Comparison of ENCODE assay signal across 9 cellular contexts in genomic region chr20:49286689-49287551, GRCh38. TPM values are rescaled to one million over a fixed set of nuclear protein-coding genes. Genes with fewer than 3 reads are reported as not detected.
DNase-seq lines count a peak whose midpoint lies in the region; ATAC-seq and TF ChIP-seq lines count a peak whose summit lies in the region.
"Had no signal": no experiment of that assay in that cellular context is flagged by ENCODE, and none has a peak within 500 bp of the region (broad histone marks: within the 10 kb centered on the region; RNA-seq: fewer than 3 reads in every experiment).

No MANE protein-coding gene starts in this region.

- peaks cover 4% of the 10 kb centered on the region for H3K4me1 ChIP-seq in endodermal cell (ENCODE audit: control insufficient read depth, insufficient read depth, low read length)

- peaks cover 46% of the 10 kb centered on the region for H3K4me1 Mint-ChIP-seq in endodermal cell
- peaks cover 77% of the 10 kb centered on the region for H3K4me1 Mint-ChIP-seq in stimulated activated effector memory CD8-positive, alpha-beta T cell treated with anti-CD3 and anti-CD28 coated beads, Interleukin-12 subunit alpha, Interleukin-12 subunit beta, amount 100 ng/mL, for 72 hours

- no peak for ATAC-seq in stimulated activated effector memory CD8-positive, alpha-beta T cell treated with anti-CD3 and anti-CD28 coated beads, Interleukin-12 subunit alpha, Interleukin-12 subunit beta, amount 100 ng/mL, for 72 hours
- no peak for ATAC-seq in GM19328 (IDR thresholded peaks at IDR 0.05; ENCODE audit: unreplicated experiment)
- no peak for ATAC-seq in GM18907 (IDR thresholded peaks at IDR 0.05; ENCODE audit: unreplicated experiment)
- ATAC-seq: heart right ventricle had no signal

- H3K4me3 Mint-ChIP-seq in endodermal cell = peak overlapping the region; percentile 100
- H3K4me3 Mint-ChIP-seq in stimulated activated effector memory CD8-positive, alpha-beta T cell treated with anti-CD3 and anti-CD28 coated beads, Interleukin-12 subunit alpha, Interleukin-12 subunit beta, amount 100 ng/mL, for 72 hours = peak overlapping the region; percentile 97

- H3K27me3 ChIP-seq in endodermal cell (ENCODE audit: control insufficient read depth, insufficient read depth, low read length, poor library complexity, severe bottlenecking) = no peaks in the 10 kb centered on the region
- H3K27me3 ChIP-seq: heart right ventricle had no signal

- peak overlapping the region; percentile 98 for H3K4me3 ChIP-seq in endodermal cell (ENCODE audit: low read length)
- H3K4me3 ChIP-seq: heart right ventricle had no signal

- H3K9me3 ChIP-seq in endodermal cell (ENCODE audit: control insufficient read depth, low read length) = peaks cover 33% of the 10 kb centered on the region

- peak overlapping the region; percentile 99 for H3K9ac ChIP-seq in endodermal cell (ENCODE audit: extremely low read depth, low read length, poor library complexity, severe bottlenecking)

- H3K27ac ChIP-seq in endodermal cell (ENCODE audit: low read depth, low read length) = no peak overlapping the region

- H3K9me3 Mint-ChIP-seq in endodermal cell = peaks cover 21% of the 10 kb centered on the region
- H3K9me3 Mint-ChIP-seq in stimulated activated effector memory CD8-positive, alpha-beta T cell treated with anti-CD3 and anti-CD28 coated beads, Interleukin-12 subunit alpha, Interleukin-12 subunit beta, amount 100 ng/mL, for 72 hours = peaks cover 7% of the 10 kb centered on the region

- peak; percentile 68 for DNase-seq in activated CD8-positive, alpha-beta memory T cell treated with anti-CD3 and anti-CD28 coated beads, Interleukin-2, amount 50 U/mL, for 48 hours
- no peak for DNase-seq in activated CD8-positive, alpha-beta memory T cell treated with anti-CD3 and anti-CD28 coated beads for 24 hours
- DNase-seq in endodermal cell (peak; percentile 59), cortex of kidney (lab: John Stamatoyannopoulos, UW) (no peak)
- no peak for DNase-seq in stimulated activated effector memory CD8-positive, alpha-beta T cell treated with anti-CD3 and anti-CD28 coated beads, Interleukin-12 subunit alpha, Interleukin-12 subunit beta, amount 100 ng/mL, for 72 hours (ENCODE audit: low spot score in 2 of 2)
- DNase-seq: heart right ventricle had no signal

- H3K27ac Mint-ChIP-seq in endodermal cell = peak overlapping the region; percentile 57
- H3K27ac Mint-ChIP-seq in stimulated activated effector memory CD8-positive, alpha-beta T cell treated with anti-CD3 and anti-CD28 coated beads, Interleukin-12 subunit alpha, Interleukin-12 subunit beta, amount 100 ng/mL, for 72 hours = peak overlapping the region; percentile 100

- H3K36me3 Mint-ChIP-seq in endodermal cell (ENCODE audit: low read depth) = peaks cover 93% of the 10 kb centered on the region
- peaks cover 100% of the 10 kb centered on the region for H3K36me3 Mint-ChIP-seq in stimulated activated effector memory CD8-positive, alpha-beta T cell treated with anti-CD3 and anti-CD28 coated beads, Interleukin-12 subunit alpha, Interleukin-12 subunit beta, amount 100 ng/mL, for 72 hours

- H3K36me3 ChIP-seq in endodermal cell (ENCODE audit: control insufficient read depth, insufficient read depth, low read length) = peaks cover 100% of the 10 kb centered on the region

- TF ChIP-seq CTCF in endodermal cell (conservative IDR thresholded peaks at IDR 0.05) = no peak

- no peaks in the 10 kb centered on the region for H3K27me3 Mint-ChIP-seq in endodermal cell (ENCODE audit: insufficient read depth)

- WGBS in endodermal cell (ENCODE audit: insufficient coverage in 1 of 2, insufficient read length in 1 of 2), 2 experiments = 92 to 96% methylated on average over 14 to 16 of the region's 16 CpGs

TF ChIP-seq in PFSK-1, 5 proteins besides CTCF, POLR2A, EP300 and RAD21:
- 0 out of 2 replicates have a peak, but pooled peaks have one; percentile 67 for TF ChIP-seq POLR2AphosphoS5 (IDR thresholded peaks at IDR 0.05; ENCODE audit: low read depth, low read length)
- TF ChIP-seq TAF1 (IDR thresholded peaks at IDR 0.05; ENCODE audit: borderline replicate concordance, insufficient read depth, low read length) = no peak

RNA-seq across cellular contexts. Expression of gene ZNFX1, which starts 9.1 kb away (rescaled TPM):
- 10.3 TPM for polyA plus RNA-seq in PFSK-1 (2012; ENCODE audit: insufficient read length, low read depth)
- 1 to 10 TPM; 8.1 to 8.9 TPM for total RNA-seq in endodermal cell
- 6.7 TPM for polyA plus RNA-seq in endodermal cell (2013, experiment 1 of 2)
- 6.1 TPM for polyA plus RNA-seq in endodermal cell (2013, experiment 2 of 2)

Comparison
In these comparisons a context has a peak if more than half of its experiments do, and no peak if none do; other contexts are left out.
1. DNase-seq: peak in activated CD8-positive, alpha-beta memory T cell treated with anti-CD3 and anti-CD28 coated beads, Interleukin-2, amount 50 U/mL, for 48 hours (single experiment) and endodermal cell (single experiment); none in activated CD8-positive, alpha-beta memory T cell treated with anti-CD3 and anti-CD28 coated beads for 24 hours (single experiment), stimulated activated effector memory CD8-positive, alpha-beta T cell treated with anti-CD3 and anti-CD28 coated beads, Interleukin-12 subunit alpha, Interleukin-12 subunit beta, amount 100 ng/mL, for 72 hours (0 of 2) and cortex of kidney (single experiment).